8 cellular contexts compared by ENCODE assay signal in genomic region chr5:125835293-125836172, GRCh38.
A peak's percentile ranks its signal among the peaks of the same experiment; 100 is the strongest.
DNase-seq lines count a peak whose midpoint lies in the region; ATAC-seq and TF ChIP-seq lines count a peak whose summit lies in the region.

No MANE protein-coding gene starts in this region.

- no peaks in the 10 kb centered on the region for H3K4me1 ChIP-seq in lung (ENCODE audit: control insufficient read depth in 2 of 2, insufficient read depth in 2 of 2, low read length in 2 of 2)

- no peak overlapping the region for H3K4me3 ChIP-seq in MG63
- peak overlapping the region in 31 of 59 donors; percentile 1 to 48 (median 25) for H3K4me3 ChIP-seq in dorsolateral prefrontal cortex
- H3K4me3 ChIP-seq in lung = no peak overlapping the region

- no peaks in the 10 kb centered on the region for H3K27me3 ChIP-seq in MG63
- H3K27me3 ChIP-seq in dorsolateral prefrontal cortex = no peaks in the 10 kb centered on the region
- H3K27me3 ChIP-seq in lung (ENCODE audit: control insufficient read depth, insufficient read depth) = no peaks in the 10 kb centered on the region

- H3K9me3 ChIP-seq in MG63 (no peaks in the 10 kb centered on the region; the same call in 1 of the 2 replicates), lung (ENCODE audit: control insufficient read depth in 2 of 2, insufficient read depth in 1 of 2, low read length in 1 of 2) (no peaks in the 10 kb centered on the region)

- H3K36me3 ChIP-seq in MG63 (no peaks in the 10 kb centered on the region), lung (ENCODE audit: control insufficient read depth in 2 of 2, insufficient read depth in 2 of 2, low read length in 2 of 2) (no peaks in the 10 kb centered on the region)

- peak in 55 of 56 donors; percentile 23 to 80 (median 64) for TF ChIP-seq CTCF in dorsolateral prefrontal cortex (IDR thresholded peaks at IDR 0.05 in 54 of 56, conservative IDR thresholded peaks at IDR 0.05 in 2 of 56; ENCODE audit: low read depth in 1 of 56, partially characterized antibody in 56 of 56)
- TF ChIP-seq CTCF in lung (IDR thresholded peaks at IDR 0.05; ENCODE audit: control extremely low read depth, extremely low read depth) = peak; percentile 26

- DNase-seq in DMS53 (lab: John Stamatoyannopoulos, UW) = peak; percentile 72
- peak; percentile 39 for DNase-seq in MG63
- peak in 8 of 10 donors; percentile 24 to 46 (median 42) for DNase-seq in dorsolateral prefrontal cortex
- peak; percentile 33 for DNase-seq in lung (ENCODE audit: low spot score)
- DNase-seq in NCI-H1417 (lab: John Stamatoyannopoulos, UW) = no peak
- DNase-seq in GM03348 (ENCODE audit: low spot score) = no peak
- DNase-seq in activated CD8-positive, alpha-beta memory T cell treated with anti-CD3 and anti-CD28 coated beads, Interleukin-2, amount 50 U/mL, for 48 hours = no peak

- H3K27ac ChIP-seq in dorsolateral prefrontal cortex (no peak overlapping the region), lung (ENCODE audit: low read depth in 1 of 2, low read length in 1 of 2) (no peak overlapping the region)

- ATAC-seq in GM21447 (IDR thresholded peaks at IDR 0.05; ENCODE audit: unreplicated experiment) (peak; percentile 58), lung (ENCODE audit: insufficient read depth, low FRiP score) (no peak)

- WGBS in lung, 2 donors = 21 to 30% methylated on average over 11 of the region's 11 CpGs

- intact Hi-C loops in dorsolateral prefrontal cortex (cut with DNase I) = no loop called here

Comparison
In these comparisons a context has a peak if more than half of its experiments do, and no peak if none do; other contexts are left out.
1. DNase-seq: peak in DMS53 (single experiment), MG63 (single experiment), dorsolateral prefrontal cortex (8 of 10) and lung (single experiment); none in NCI-H1417 (0 of 3), GM03348 (single experiment) and activated CD8-positive, alpha-beta memory T cell treated with anti-CD3 and anti-CD28 coated beads, Interleukin-2, amount 50 U/mL, for 48 hours (single experiment).
2. H3K4me3 ChIP-seq: peak in dorsolateral prefrontal cortex (31 of 59); none in MG63 (single experiment) and lung (single experiment).